Comparison of ENCODE assay signal across 8 cellular contexts in the genomic region with DNA sequence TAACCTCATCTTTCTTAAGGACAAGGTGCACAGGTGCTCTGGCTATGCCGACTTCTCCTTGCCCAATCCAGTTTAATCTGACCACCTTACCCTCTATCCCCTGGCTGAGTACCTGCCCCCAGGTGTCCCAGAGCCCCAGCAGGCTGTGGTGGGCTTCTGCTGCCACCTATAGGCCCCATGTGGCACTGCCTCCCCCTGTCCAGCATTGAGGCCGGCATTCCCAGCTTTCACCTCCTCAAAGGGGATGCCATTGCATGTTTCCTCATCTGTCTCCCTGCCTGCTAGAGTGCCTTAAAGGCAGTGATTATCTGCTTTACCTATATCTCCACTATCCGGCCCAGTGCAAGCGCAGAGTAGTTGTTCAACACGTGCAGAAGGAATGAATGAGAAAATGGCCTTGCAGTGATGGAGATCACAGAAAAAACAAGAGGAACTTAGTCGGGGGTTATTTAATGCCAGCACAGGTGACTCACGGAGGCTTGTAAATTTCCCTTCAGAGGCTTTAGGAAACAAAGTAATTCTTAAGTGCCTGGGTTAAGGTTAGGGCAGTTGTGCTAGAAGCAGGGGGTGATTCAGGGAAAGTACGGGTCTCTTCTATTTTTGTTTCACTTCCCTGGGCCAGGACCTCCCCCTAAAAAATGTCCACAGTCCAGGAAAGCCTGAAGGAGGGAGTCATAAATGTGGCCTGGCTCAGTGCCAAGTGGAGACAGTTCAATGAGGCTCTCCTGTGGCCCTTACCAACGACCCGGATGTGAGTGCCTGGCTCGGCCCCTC.
DNase-seq lines count a peak whose midpoint lies in the region; ATAC-seq and TF ChIP-seq lines count a peak whose summit lies in the region.

No MANE protein-coding gene starts in this region.

- no peak overlapping the region for H3K27ac Mint-ChIP-seq in MCF 10A (ENCODE audit: low read depth, unreplicated experiment)

- no peak overlapping the region for H3K4me3 ChIP-seq in Panc1 (ENCODE audit: low read depth in 2 of 2, low read length in 2 of 2)

- DNase-seq in Right ventricle myocardium inferior (ENCODE audit: missing footprints) (no peak), cardiac septum (ENCODE audit: low spot score) (no peak), Panc1 (ENCODE audit: low read depth, low spot score) (peak; percentile 8), MCF 10A (ENCODE audit: unreplicated experiment) (peak; percentile 72), kidney tubule cell (ENCODE audit: low spot score) (peak; percentile 99), superior temporal gyrus (ENCODE audit: extremely low spot score) (peak; percentile 29)

- peaks cover 20% of the 10 kb centered on the region for H3K4me1 Mint-ChIP-seq in MCF 10A (ENCODE audit: insufficient read depth, unreplicated experiment)

- ATAC-seq in Right ventricle myocardium inferior (peak; percentile 63), HG03565 (IDR thresholded peaks at IDR 0.05; ENCODE audit: unreplicated experiment) (peak; percentile 56), Panc1 (peak; percentile 80), HG02571 (IDR thresholded peaks at IDR 0.05; ENCODE audit: unreplicated experiment) (no peak)

- TF ChIP-seq CTCF in Panc1 (IDR thresholded peaks at IDR 0.05) (peak; percentile 87), MCF 10A (IDR thresholded peaks at IDR 0.05; ENCODE audit: unreplicated experiment) (peak; percentile 96)

- in situ Hi-C loops in Panc1 (cut with HindIII; ENCODE audit: low pct_unique_long_range_greater_than_20kb, low sequenced_read_pairs) = no loop called here

- CTCF ChIA-PET in Panc1 (lab: Charles Lee) (interaction anchor here (1.4 kb wide), 1 partner anchor 331 kb away, joined by 3 read pairs; no protein-coding TSS in a partner anchor), MCF 10A (lab: Yijun Ruan, JAX) (interaction anchor here (0.6 to 14.0 kb wide), 37 partner anchors 10 to 1092 kb away, joined by 3 to 382 read pairs (median 3); no protein-coding TSS in a partner anchor)

- H3K36me3 ChIP-seq in Panc1 (ENCODE audit: control insufficient read depth, insufficient read depth, low read length) = no peaks in the 10 kb centered on the region

- H3K27me3 Mint-ChIP-seq in MCF 10A (ENCODE audit: insufficient read depth, unreplicated experiment) = no peaks in the 10 kb centered on the region

- BruUV-seq in Panc1 (replicated peaks; lab: Mats Ljungman, UMichigan) = no TSS peak
- no TSS peak for BruUV-seq in MCF 10A (replicated peaks; lab: Mats Ljungman, UMichigan)

- H3K36me3 Mint-ChIP-seq in MCF 10A (ENCODE audit: insufficient read depth, unreplicated experiment) = no peaks in the 10 kb centered on the region

- no peak overlapping the region for H3K27ac ChIP-seq in Panc1 (ENCODE audit: low read length)

- no peaks in the 10 kb centered on the region for H3K9me3 ChIP-seq in Panc1 (ENCODE audit: control insufficient read depth, insufficient read depth, low read depth, low read length)

- intact Hi-C loops in Right ventricle myocardium inferior (cut with DNase I) = loop anchor here (2.0 to 10.0 kb wide), 4 partner anchors 125 to 331 kb away; no protein-coding TSS in a partner anchor
- intact Hi-C loops in cardiac septum (cut with DNase I) = loop anchor here (2.0 to 5.0 kb wide), 2 partner anchors 193 to 333 kb away; no protein-coding TSS in a partner anchor
- intact Hi-C loops in Panc1 (cut with micrococcal nuclease; ENCODE audit: unreplicated experiment) = loop anchor here (1.0 to 10.0 kb wide), 2 partner anchors 125 to 331 kb away; no protein-coding TSS in a partner anchor
- intact Hi-C loops in MCF 10A (cut with micrococcal nuclease) = loop anchor here (1.0 to 5.0 kb wide), 5 partner anchors 77 to 493 kb away; no protein-coding TSS in a partner anchor

- no peaks in the 10 kb centered on the region for H3K9me3 Mint-ChIP-seq in MCF 10A (ENCODE audit: unreplicated experiment)

- H3K4me1 ChIP-seq in Panc1 (ENCODE audit: control insufficient read depth, insufficient read depth, low read length) = no peaks in the 10 kb centered on the region

- H3K27me3 ChIP-seq in Panc1 (ENCODE audit: control insufficient read depth, insufficient read depth, low read length) = no peaks in the 10 kb centered on the region

- POLR2A ChIA-PET in Panc1 (lab: Charles Lee) = no interaction called here
- POLR2A ChIA-PET in MCF 10A (lab: Yijun Ruan, JAX) = interaction anchor here (0.7 to 1.7 kb wide), 4 partner anchors 26 to 331 kb away, joined by 3 to 8 read pairs (median 4); no protein-coding TSS in a partner anchor

- H3K4me3 Mint-ChIP-seq in MCF 10A (ENCODE audit: unreplicated experiment) = no peak overlapping the region

Comparison
In these comparisons a context has a peak if more than half of its experiments do, and no peak if none do; other contexts are left out.
1. DNase-seq: peak in Panc1 (single experiment), MCF 10A (single experiment), kidney tubule cell (single experiment) and superior temporal gyrus (single experiment); none in Right ventricle myocardium inferior (single experiment) and cardiac septum (single experiment).